In the genomic region with DNA sequence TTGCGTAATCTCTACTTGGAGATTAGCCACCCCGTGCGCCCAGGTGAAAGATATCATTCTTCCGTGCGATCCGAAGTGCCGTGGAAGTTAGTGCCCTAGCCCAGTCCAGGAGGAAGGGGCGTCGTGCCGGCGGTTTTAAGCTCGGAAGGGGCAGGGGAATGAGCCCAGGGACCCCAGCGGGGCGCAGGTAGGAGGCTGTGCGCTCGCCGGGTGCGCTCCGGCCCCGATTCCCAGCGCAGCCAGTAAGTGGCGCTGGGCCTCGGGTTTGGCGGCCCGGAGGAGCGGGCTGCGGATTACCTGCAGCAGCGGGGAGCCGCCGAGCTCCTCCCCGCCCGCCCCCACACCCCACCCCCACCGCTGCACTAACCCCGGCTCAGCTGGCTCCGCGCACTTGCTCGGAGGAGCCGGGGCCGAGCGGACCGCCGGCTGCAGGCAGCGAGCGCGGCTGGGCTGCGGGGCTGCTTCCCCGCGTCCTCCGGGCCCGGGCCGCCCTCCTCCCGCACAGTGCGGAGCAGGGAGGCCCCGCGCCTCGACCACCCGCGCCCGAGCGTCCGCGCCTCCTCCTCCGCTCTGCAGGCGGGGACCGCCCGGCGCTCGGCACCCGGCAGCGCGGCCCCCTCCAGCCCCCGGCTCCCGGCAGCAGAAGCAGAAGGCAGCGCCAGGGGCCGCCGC, we compare ENCODE assay signal across 9 cellular contexts. TPM values are rescaled to one million over a fixed set of nuclear protein-coding genes. Genes with fewer than 3 reads are reported as not detected.
DNase-seq lines count a peak whose midpoint lies in the region; TF ChIP-seq lines count a peak whose summit lies in the region.
"Had no signal": no experiment of that assay in that cellular context is flagged by ENCODE, and none has a peak within 500 bp of the region (broad histone marks: within the 10 kb centered on the region; RNA-seq: fewer than 3 reads in every experiment).

Gene RYR2, plus strand, starts transcription at position 390 of the 672 bp plus-strand sequence. CDS start 338 bp downstream, outside the sequence.

- no peak within 1 kb of the TSS for H3K9ac ChIP-seq in liver (ENCODE audit: low read depth in 1 of 2, low read length in 2 of 2)

- H3K27ac ChIP-seq in liver (ENCODE audit: low read depth in 1 of 2, low read length in 2 of 2) (no peak within 1 kb of the TSS), thyroid gland (peak within 1 kb of the TSS; percentile 45 to 72 (median 64))
- no peak within 1 kb of the TSS for H3K27ac ChIP-seq in effector memory CD4-positive, alpha-beta T cell (ENCODE audit: insufficient read depth, low read length, poor library complexity, severe bottlenecking)

- DNase-seq in activated CD8-positive, alpha-beta memory T cell treated with anti-CD3 and anti-CD28 coated beads, Interleukin-2, amount 50 U/mL, for 48 hours: peak; percentile 55
- DNase-seq in activated CD8-positive, alpha-beta memory T cell treated with anti-CD3 and anti-CD28 coated beads for 24 hours: no peak
- peak in 1 of 2 donors; percentile 32 for DNase-seq in cardiac fibroblast (ENCODE audit: low read depth in 2 of 2)
- DNase-seq in thyroid gland: peak; percentile 74 to 82
- no peak for DNase-seq in NCI-H2107 treated with DMSO at 0.1 percent for 48 hours (lab: John Stamatoyannopoulos, UW; ENCODE audit: unreplicated experiment)
- no peak for DNase-seq in 8988T
- DNase-seq in effector memory CD4-positive, alpha-beta T cell: no peak
- DNase-seq: CD4-positive, CD25-positive, alpha-beta regulatory T cell had no signal

- peak; percentile 3 for TF ChIP-seq CTCF in cardiac fibroblast (IDR thresholded peaks at IDR 0.05; ENCODE audit: low read depth, low read length)
- TF ChIP-seq CTCF in liver (IDR thresholded peaks at IDR 0.05; ENCODE audit: low read depth, low read length, missing input control): no peak
- peak; percentile 41 to 84 (median 58) for TF ChIP-seq CTCF in thyroid gland (IDR thresholded peaks at IDR 0.05)

- H3K36me3 ChIP-seq in liver (ENCODE audit: control insufficient read depth in 4 of 4, insufficient read depth in 3 of 4, low read depth in 1 of 4, low read length in 3 of 4) (no peaks in the 10 kb centered on the region), thyroid gland (no peaks in the 10 kb centered on the region)
- no peaks in the 10 kb centered on the region for H3K36me3 ChIP-seq in effector memory CD4-positive, alpha-beta T cell (ENCODE audit: control insufficient read depth, insufficient read depth, low read length)

- peak in 1 of 2 donors; percentile 75 for TF ChIP-seq POLR2A in thyroid gland (IDR thresholded peaks at IDR 0.05)

- peaks cover 0 to 24% (median 13%) of the 10 kb centered on the region in 4 donors for H3K27me3 ChIP-seq in liver (ENCODE audit: control insufficient read depth in 4 of 4, insufficient read depth in 4 of 4, low read length in 3 of 4)
- H3K27me3 ChIP-seq in thyroid gland: no peaks in the 10 kb centered on the region
- H3K27me3 ChIP-seq in effector memory CD4-positive, alpha-beta T cell (replicated peaks; ENCODE audit: control insufficient read depth, insufficient read depth, low read length, poor library complexity, severe bottlenecking): peaks cover 3% of the 10 kb centered on the region

- H3K9me3 ChIP-seq in liver (ENCODE audit: control insufficient read depth in 4 of 4, low read length in 3 of 4) (peaks cover 0 to 6% (median 0%) of the 10 kb centered on the region in 4 donors), thyroid gland (no peaks in the 10 kb centered on the region)
- no peaks in the 10 kb centered on the region for H3K9me3 ChIP-seq in effector memory CD4-positive, alpha-beta T cell (ENCODE audit: control insufficient read depth, low read length)

- peak in 1 of 2 donors; percentile 22 for TF ChIP-seq RAD21 in liver (IDR thresholded peaks at IDR 0.05)

- intact Hi-C loops in thyroid gland (cut with DNase I): loop anchor here (10.0 kb wide), 1 partner anchor 193 kb away; no protein-coding TSS in a partner anchor

- H3K4me3 ChIP-seq in cardiac fibroblast (replicated peaks in 1 of 2; ENCODE audit: low read depth in 2 of 2, low read length in 2 of 2): peak within 1 kb of the TSS in 1 of 2 donors; percentile 43
- H3K4me3 ChIP-seq in liver (ENCODE audit: low read depth in 1 of 3, low read length in 3 of 3): peak within 1 kb of the TSS in 2 of 3 donors; percentile 14 to 45
- H3K4me3 ChIP-seq in thyroid gland (replicated peaks in 1 of 3): peak within 1 kb of the TSS; percentile 14 to 76 (median 40)
- H3K4me3 ChIP-seq in effector memory CD4-positive, alpha-beta T cell (ENCODE audit: insufficient read depth, low read depth, low read length, poor library complexity, severe bottlenecking): no peak within 1 kb of the TSS

- H3K4me1 ChIP-seq in liver (ENCODE audit: control insufficient read depth in 4 of 4, insufficient read depth in 4 of 4, low read length in 3 of 4): peaks cover 4 to 12% (median 10%) of the 10 kb centered on the region in 4 donors
- H3K4me1 ChIP-seq in thyroid gland: peaks cover 25% of the 10 kb centered on the region in 2 donors
- no peaks in the 10 kb centered on the region for H3K4me1 ChIP-seq in effector memory CD4-positive, alpha-beta T cell (ENCODE audit: control insufficient read depth, insufficient read depth, low read length, poor library complexity, severe bottlenecking)

- WGBS in liver: 5% methylated on average over 76 of the region's 76 CpGs
- 3 to 6% methylated on average over 12 to 16 of the region's 76 CpGs for WGBS in thyroid gland, 2 donors

TF ChIP-seq in liver, 16 proteins besides CTCF, POLR2A, EP300 and RAD21:
- TF ChIP-seq FOXA1 (IDR thresholded peaks at IDR 0.05): no peak
- no peak for TF ChIP-seq FOXA2 (IDR thresholded peaks at IDR 0.05)
- TF ChIP-seq TAF1 (conservative IDR thresholded peaks at IDR 0.05): no peak
- no peak for TF ChIP-seq YY1 (IDR thresholded peaks at IDR 0.05)
- TF ChIP-seq, protein P1, sequence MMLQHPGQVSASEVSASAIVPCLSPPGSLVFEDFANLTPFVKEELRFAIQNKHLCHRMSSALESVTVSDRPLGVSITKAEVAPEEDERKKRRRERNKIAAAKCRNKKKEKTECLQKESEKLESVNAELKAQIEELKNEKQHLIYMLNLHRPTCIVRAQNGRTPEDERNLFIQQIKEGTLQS (IDR thresholded peaks at IDR 0.05): no peak

RNA-seq across cellular contexts. Expression of gene RYR2, which starts in this region (rescaled TPM):
- total RNA-seq in liver: under 1 TPM; 0.51 to 0.75 TPM
- polyA plus RNA-seq in liver: under 1 TPM; 0.06 to 0.12 TPM
- total RNA-seq in thyroid gland: 10 to 100 TPM in 3 of 4 donors, 1 to 10 TPM in 1; 6.6 to 31.8 (median 28.2) TPM

Comparison
In these comparisons a context has a peak if more than half of its experiments do, and no peak if none do; other contexts are left out.
1. RNA of gene RYR2 (total RNA-seq): 6.6 to 31.8 TPM in thyroid gland; 0.51 to 0.75 TPM in liver; every median in the first group is over 4 times any median in the second.
2. DNase-seq: peak in activated CD8-positive, alpha-beta memory T cell treated with anti-CD3 and anti-CD28 coated beads, Interleukin-2, amount 50 U/mL, for 48 hours (single experiment) and thyroid gland (2 of 2); none in activated CD8-positive, alpha-beta memory T cell treated with anti-CD3 and anti-CD28 coated beads for 24 hours (single experiment), NCI-H2107 treated with DMSO at 0.1 percent for 48 hours (single experiment), 8988T (single experiment) and effector memory CD4-positive, alpha-beta T cell (0 of 3).
3. H3K27ac ChIP-seq: peak in thyroid gland (3 of 3); none in liver (0 of 2) and effector memory CD4-positive, alpha-beta T cell (single experiment).